ENCODE assay signal across 8 cellular contexts in genomic region chr2:217622205-217622621, GRCh38.
DNase-seq lines count a peak whose midpoint lies in the region; ATAC-seq and TF ChIP-seq lines count a peak whose summit lies in the region.

No MANE protein-coding gene starts in this region.

- no peak overlapping the region for H3K4me3 Mint-ChIP-seq in GM23338

- peaks cover 23% of the 10 kb centered on the region for H3K4me1 Mint-ChIP-seq in GM23338

- H2AFZ ChIP-seq in GM23338 = no peak overlapping the region

- H3K9me3 ChIP-seq in right cardiac atrium (ENCODE audit: control insufficient read depth, low read length) (no peaks in the 10 kb centered on the region), suprapubic skin (no peaks in the 10 kb centered on the region)

- H3K9me3 Mint-ChIP-seq in GM23338 = no peaks in the 10 kb centered on the region
- no peaks in the 10 kb centered on the region for H3K9me3 Mint-ChIP-seq in activated naive CD4-positive, alpha-beta T cell treated with anti-CD3 and anti-CD28 coated beads, Interleukin-2, amount 50 U/mL, for 72 hours

- H3K36me3 Mint-ChIP-seq in GM23338 (ENCODE audit: low read depth) = no peaks in the 10 kb centered on the region
- no peaks in the 10 kb centered on the region for H3K36me3 Mint-ChIP-seq in activated naive CD4-positive, alpha-beta T cell treated with anti-CD3 and anti-CD28 coated beads, Interleukin-2, amount 50 U/mL, for 72 hours

- intact Hi-C loops in right cardiac atrium (cut with DNase I) = no loop called here

- no peak for TF ChIP-seq CTCF in GM23338 (conservative IDR thresholded peaks at IDR 0.05; ENCODE audit: low read depth in 2 of 2)
- TF ChIP-seq CTCF in suprapubic skin (IDR thresholded peaks at IDR 0.05) = no peak

- ATAC-seq in GM23338 (peak; percentile 86), right cardiac atrium (peak; percentile 28 to 55), HG03139 (IDR thresholded peaks at IDR 0.05; ENCODE audit: unreplicated experiment) (no peak), HG03108 (IDR thresholded peaks at IDR 0.05; ENCODE audit: unreplicated experiment) (no peak)
- no peak for ATAC-seq in activated naive CD4-positive, alpha-beta T cell treated with anti-CD3 and anti-CD28 coated beads, Interleukin-2, amount 50 U/mL, for 72 hours

- H3F3A ChIP-seq in GM23338 (replicated peaks; ENCODE audit: low read depth) = no peaks in the 10 kb centered on the region

- H4K20me1 ChIP-seq in GM23338 (replicated peaks; ENCODE audit: insufficient read depth) = no peaks in the 10 kb centered on the region

- 16% methylated on average over 5 of the region's 5 CpGs for WGBS in right cardiac atrium
- 37% methylated on average over 4 of the region's 5 CpGs for WGBS in suprapubic skin

- H3K27ac Mint-ChIP-seq in GM23338 = no peak overlapping the region
- no peak overlapping the region for H3K27ac Mint-ChIP-seq in activated naive CD4-positive, alpha-beta T cell treated with anti-CD3 and anti-CD28 coated beads, Interleukin-2, amount 50 U/mL, for 72 hours

- peak; percentile 50 for DNase-seq in GM23338 (ENCODE audit: low spot score)
- DNase-seq in SHP77 treated with DMSO at 0.1 percent for 48 hours (lab: John Stamatoyannopoulos, UW) = peak; percentile 89
- DNase-seq in right cardiac atrium = no peak
- DNase-seq in retina = peak; percentile 72
- no peak for DNase-seq in activated naive CD4-positive, alpha-beta T cell treated with anti-CD3 and anti-CD28 coated beads, Interleukin-2, amount 50 U/mL, for 72 hours (ENCODE audit: low spot score in 2 of 2)
- DNase-seq in suprapubic skin (ENCODE audit: low spot score in 2 of 2) = no peak

- peak overlapping the region; percentile 49; the same call in 1 of the 2 replicates for H3K4me2 ChIP-seq in GM23338

- H3K27ac ChIP-seq in GM23338 (ENCODE audit: low read depth) (no peak overlapping the region), right cardiac atrium (ENCODE audit: low read length) (peak overlapping the region; percentile 13), suprapubic skin (no peak overlapping the region)

- 0 out of 2 replicates have a peak, but pooled peaks cover 8% of the 10 kb centered on the region for H3K9me2 ChIP-seq in GM23338 (ENCODE audit: insufficient read depth)

- no peak for TF ChIP-seq EP300 in suprapubic skin (IDR thresholded peaks at IDR 0.05)

- no peak for TF ChIP-seq POLR2A in suprapubic skin (IDR thresholded peaks at IDR 0.05)

- H3K36me3 ChIP-seq in GM23338 (ENCODE audit: insufficient read depth) = no peaks in the 10 kb centered on the region
- no peaks in the 10 kb centered on the region for H3K36me3 ChIP-seq in suprapubic skin

- H3K4me3 ChIP-seq in GM23338 (no peak overlapping the region), right cardiac atrium (ENCODE audit: low read length) (no peak overlapping the region), suprapubic skin (no peak overlapping the region)

- peaks cover 3% of the 10 kb centered on the region for H3K27me3 Mint-ChIP-seq in GM23338 (ENCODE audit: insufficient read depth, low read depth, poor library complexity)

- no peaks in the 10 kb centered on the region for H3K79me2 ChIP-seq in GM23338 (replicated peaks; ENCODE audit: insufficient read depth)

- no peaks in the 10 kb centered on the region for H3K27me3 ChIP-seq in GM23338 (ENCODE audit: insufficient read depth)
- no peaks in the 10 kb centered on the region for H3K27me3 ChIP-seq in right cardiac atrium (ENCODE audit: control insufficient read depth, insufficient read depth)
- no peaks in the 10 kb centered on the region for H3K27me3 ChIP-seq in suprapubic skin

- H3K4me1 ChIP-seq in GM23338 (ENCODE audit: insufficient read depth) = peaks cover 9% of the 10 kb centered on the region
- H3K4me1 ChIP-seq in right cardiac atrium (ENCODE audit: control insufficient read depth, insufficient read depth, low read length) = peaks cover 11% of the 10 kb centered on the region
- H3K4me1 ChIP-seq in suprapubic skin = peaks cover 4% of the 10 kb centered on the region

TF ChIP-seq in GM23338, 12 proteins besides CTCF, POLR2A, EP300 and RAD21:
- TF ChIP-seq, protein P1, sequence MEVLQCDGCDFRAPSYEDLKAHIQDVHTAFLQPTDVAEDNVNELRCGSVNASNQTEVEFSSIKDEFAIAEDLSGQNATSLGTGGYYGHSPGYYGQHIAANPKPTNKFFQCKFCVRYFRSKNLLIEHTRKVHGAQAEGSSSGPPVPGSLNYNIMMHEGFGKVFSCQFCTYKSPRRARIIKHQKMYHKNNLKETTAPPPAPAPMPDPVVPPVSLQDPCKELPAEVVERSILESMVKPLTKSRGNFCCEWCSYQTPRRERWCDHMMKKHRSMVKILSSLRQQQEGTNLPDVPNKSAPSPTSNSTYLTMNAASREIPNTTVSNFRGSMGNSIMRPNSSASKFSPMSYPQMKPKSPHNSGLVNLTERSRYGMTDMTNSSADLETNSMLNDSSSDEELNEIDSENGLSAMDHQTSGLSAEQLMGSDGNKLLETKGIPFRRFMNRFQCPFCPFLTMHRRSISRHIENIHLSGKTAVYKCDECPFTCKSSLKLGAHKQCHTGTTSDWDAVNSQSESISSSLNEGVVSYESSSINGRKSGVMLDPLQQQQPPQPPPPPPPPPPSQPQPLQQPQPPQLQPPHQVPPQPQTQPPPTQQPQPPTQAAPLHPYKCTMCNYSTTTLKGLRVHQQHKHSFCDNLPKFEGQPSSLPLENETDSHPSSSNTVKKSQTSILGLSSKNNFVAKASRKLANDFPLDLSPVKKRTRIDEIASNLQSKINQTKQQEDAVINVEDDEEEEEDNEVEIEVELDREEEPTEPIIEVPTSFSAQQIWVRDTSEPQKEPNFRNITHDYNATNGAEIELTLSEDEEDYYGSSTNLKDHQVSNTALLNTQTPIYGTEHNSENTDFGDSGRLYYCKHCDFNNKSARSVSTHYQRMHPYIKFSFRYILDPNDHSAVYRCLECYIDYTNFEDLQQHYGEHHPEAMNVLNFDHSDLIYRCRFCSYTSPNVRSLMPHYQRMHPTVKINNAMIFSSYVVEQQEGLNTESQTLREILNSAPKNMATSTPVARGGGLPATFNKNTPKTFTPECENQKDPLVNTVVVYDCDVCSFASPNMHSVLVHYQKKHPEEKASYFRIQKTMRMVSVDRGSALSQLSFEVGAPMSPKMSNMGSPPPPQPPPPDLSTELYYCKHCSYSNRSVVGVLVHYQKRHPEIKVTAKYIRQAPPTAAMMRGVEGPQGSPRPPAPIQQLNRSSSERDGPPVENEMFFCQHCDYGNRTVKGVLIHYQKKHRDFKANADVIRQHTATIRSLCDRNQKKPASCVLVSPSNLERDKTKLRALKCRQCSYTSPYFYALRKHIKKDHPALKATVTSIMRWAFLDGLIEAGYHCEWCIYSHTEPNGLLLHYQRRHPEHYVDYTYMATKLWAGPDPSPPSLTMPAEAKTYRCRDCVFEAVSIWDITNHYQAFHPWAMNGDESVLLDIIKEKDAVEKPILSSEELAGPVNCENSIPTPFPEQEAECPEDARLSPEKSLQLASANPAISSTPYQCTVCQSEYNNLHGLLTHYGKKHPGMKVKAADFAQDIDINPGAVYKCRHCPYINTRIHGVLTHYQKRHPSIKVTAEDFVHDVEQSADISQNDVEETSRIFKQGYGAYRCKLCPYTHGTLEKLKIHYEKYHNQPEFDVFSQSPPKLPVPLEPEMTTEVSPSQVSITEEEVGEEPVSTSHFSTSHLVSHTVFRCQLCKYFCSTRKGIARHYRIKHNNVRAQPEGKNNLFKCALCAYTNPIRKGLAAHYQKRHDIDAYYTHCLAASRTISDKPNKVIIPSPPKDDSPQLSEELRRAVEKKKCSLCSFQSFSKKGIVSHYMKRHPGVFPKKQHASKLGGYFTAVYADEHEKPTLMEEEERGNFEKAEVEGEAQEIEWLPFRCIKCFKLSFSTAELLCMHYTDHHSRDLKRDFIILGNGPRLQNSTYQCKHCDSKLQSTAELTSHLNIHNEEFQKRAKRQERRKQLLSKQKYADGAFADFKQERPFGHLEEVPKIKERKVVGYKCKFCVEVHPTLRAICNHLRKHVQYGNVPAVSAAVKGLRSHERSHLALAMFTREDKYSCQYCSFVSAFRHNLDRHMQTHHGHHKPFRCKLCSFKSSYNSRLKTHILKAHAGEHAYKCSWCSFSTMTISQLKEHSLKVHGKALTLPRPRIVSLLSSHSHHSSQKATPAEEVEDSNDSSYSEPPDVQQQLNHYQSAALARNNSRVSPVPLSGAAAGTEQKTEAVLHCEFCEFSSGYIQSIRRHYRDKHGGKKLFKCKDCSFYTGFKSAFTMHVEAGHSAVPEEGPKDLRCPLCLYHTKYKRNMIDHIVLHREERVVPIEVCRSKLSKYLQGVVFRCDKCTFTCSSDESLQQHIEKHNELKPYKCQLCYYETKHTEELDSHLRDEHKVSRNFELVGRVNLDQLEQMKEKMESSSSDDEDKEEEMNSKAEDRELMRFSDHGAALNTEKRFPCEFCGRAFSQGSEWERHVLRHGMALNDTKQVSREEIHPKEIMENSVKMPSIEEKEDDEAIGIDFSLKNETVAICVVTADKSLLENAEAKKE (CRISPR knock-in tag; IDR thresholded peaks at IDR 0.05) = peak; percentile 83
- no peak for TF ChIP-seq STAT1 (IDR thresholded peaks at IDR 0.05; ENCODE audit: unreplicated experiment)

Comparison
In these comparisons a context has a peak if more than half of its experiments do, and no peak if none do; other contexts are left out.
1. ATAC-seq: peak in GM23338 (single experiment) and right cardiac atrium (2 of 2); none in HG03139 (single experiment), HG03108 (single experiment) and activated naive CD4-positive, alpha-beta T cell treated with anti-CD3 and anti-CD28 coated beads, Interleukin-2, amount 50 U/mL, for 72 hours (0 of 2).
2. DNase-seq: peak in GM23338 (single experiment), SHP77 treated with DMSO at 0.1 percent for 48 hours (single experiment) and retina (single experiment); none in right cardiac atrium (0 of 3), activated naive CD4-positive, alpha-beta T cell treated with anti-CD3 and anti-CD28 coated beads, Interleukin-2, amount 50 U/mL, for 72 hours (0 of 2) and suprapubic skin (0 of 2).